Comparison of ENCODE assay signal across 22 cellular contexts in the genomic region with DNA sequence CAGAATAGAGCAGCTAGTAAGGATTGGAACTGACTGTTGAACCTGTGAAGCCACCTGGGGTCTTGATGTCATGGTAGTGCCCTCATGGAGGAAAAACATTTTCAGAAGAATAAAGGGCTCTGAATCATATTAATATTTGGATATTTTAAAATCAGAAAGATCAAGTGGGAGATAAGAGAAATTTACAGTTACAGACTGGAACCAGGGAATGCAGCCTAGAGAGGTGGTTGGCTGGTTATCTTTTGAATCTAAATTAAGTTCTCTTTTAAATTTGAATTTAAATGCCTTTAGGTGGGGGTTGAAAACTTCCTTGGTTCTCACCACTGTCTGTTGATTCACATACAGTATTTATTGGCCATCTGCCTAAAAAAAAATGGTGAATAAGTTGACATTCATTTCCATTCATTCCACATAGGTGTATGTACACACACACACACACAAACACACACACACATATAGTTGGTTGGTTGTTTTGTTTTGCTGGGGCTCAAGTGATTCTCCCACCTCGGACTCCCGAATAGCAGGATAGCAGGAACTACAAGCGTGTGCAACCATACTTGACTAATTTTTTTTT. TPM values are rescaled to one million over a fixed set of nuclear protein-coding genes. Genes with fewer than 3 reads are reported as not detected.
A peak's percentile ranks its signal among the peaks of the same experiment; 100 is the strongest.
DNase-seq lines count a peak whose midpoint lies in the region; ATAC-seq and TF ChIP-seq lines count a peak whose summit lies in the region.
"Had no signal": no experiment of that assay in that cellular context is flagged by ENCODE, and none has a peak within 500 bp of the region (broad histone marks: within the 10 kb centered on the region; RNA-seq: fewer than 3 reads in every experiment).

No MANE protein-coding gene starts in this region.

- ATAC-seq in IMR-90 (ENCODE audit: low read depth): no peak
- ATAC-seq: activated CD8-positive, alpha-beta T cell treated with anti-CD3 and anti-CD28 coated beads for 36 hours; CD8-positive, alpha-beta T cell had no signal

- H3K4ac ChIP-seq in IMR-90 (ENCODE audit: low read depth, low read length): peak overlapping the region; percentile 57

- H3K27ac ChIP-seq in GM23248 (no peak overlapping the region), IMR-90 (ENCODE audit: insufficient read depth, low read length) (no peak overlapping the region), ectodermal cell (ENCODE audit: insufficient read depth, low read depth, low read length, poor library complexity, severe bottlenecking) (no peak overlapping the region), Peyer's patch (no peak overlapping the region)
- H3K27ac ChIP-seq: PC-9, SJCRH30, WERI-Rb-1 had no signal

- H3K56ac ChIP-seq in IMR-90 (ENCODE audit: extremely low read depth, insufficient read depth, low read length): no peak overlapping the region

- peaks cover 15% of the 10 kb centered on the region for H3F3A ChIP-seq in GM23248 (ENCODE audit: insufficient read depth)

- H3K27me3 Mint-ChIP-seq in nephron progenitor cell (ENCODE audit: low read depth, poor library complexity): peaks cover 10% of the 10 kb centered on the region
- H3K27me3 Mint-ChIP-seq: activated CD8-positive, alpha-beta T cell treated with anti-CD3 and anti-CD28 coated beads for 36 hours had no signal

- H2BK20ac ChIP-seq in IMR-90 (ENCODE audit: low read depth, low read length): peak overlapping the region; percentile 66

- H3K4me3 Mint-ChIP-seq in nephron progenitor cell: no peak overlapping the region
- H3K4me3 Mint-ChIP-seq: activated CD8-positive, alpha-beta T cell treated with anti-CD3 and anti-CD28 coated beads for 36 hours; activated naive CD4-positive, alpha-beta T cell treated with anti-CD3 and anti-CD28 coated beads for 36 hours; CD8-positive, alpha-beta T cell had no signal

- no peak overlapping the region for H4K5ac ChIP-seq in IMR-90 (ENCODE audit: low read depth, low read length)

- DNase-seq in GM23248 (peak; percentile 37), IMR-90 (no peak), nephron progenitor cell (no peak), NCI-H345 (lab: John Stamatoyannopoulos, UW) (no peak), HuH-7 (ENCODE audit: low spot score) (no peak), Peyer's patch (no peak), dermis blood vessel endothelial cell (no peak)
- DNase-seq: activated CD8-positive, alpha-beta T cell treated with anti-CD3 and anti-CD28 coated beads for 36 hours; activated naive CD4-positive, alpha-beta T cell treated with anti-CD3 and anti-CD28 coated beads for 36 hours; activated T-cell treated with anti-CD3 and anti-CD28 coated beads, Interleukin-2, amount 50 U/mL, for 1 hour; anterior cingulate cortex; CD8-positive, alpha-beta T cell; cerebellar nuclear complex; NCI-H774; PC-9; SJCRH30; stimulated activated CD4-positive, alpha-beta T cell treated with anti-CD3 and anti-CD28 coated beads, Interleukin-4, amount 100 ng/mL, for 4 hours; T-helper 2 cell; WERI-Rb-1 had no signal

- peak overlapping the region; percentile 32 for H3K27ac Mint-ChIP-seq in nephron progenitor cell
- H3K27ac Mint-ChIP-seq: activated CD8-positive, alpha-beta T cell treated with anti-CD3 and anti-CD28 coated beads for 36 hours; activated naive CD4-positive, alpha-beta T cell treated with anti-CD3 and anti-CD28 coated beads for 36 hours; CD8-positive, alpha-beta T cell had no signal

- TF ChIP-seq RAD21 in IMR-90 (IDR thresholded peaks at IDR 0.05; ENCODE audit: low read length): no peak

- H3K4me3 ChIP-seq in GM23248 (no peak overlapping the region), IMR-90 (ENCODE audit: insufficient read depth, low read depth, low read length) (no peak overlapping the region), ectodermal cell (ENCODE audit: insufficient read depth, low read depth, low read length) (peak overlapping the region; percentile 12), Peyer's patch (no peak overlapping the region)
- H3K4me3 ChIP-seq: lung, PC-9, SJCRH30, upper lobe of left lung had no signal

- peaks cover 32% of the 10 kb centered on the region for H3K4me1 Mint-ChIP-seq in nephron progenitor cell

- 62 to 65% methylated on average over 3 of the region's 3 CpGs for WGBS in GM23248 (ENCODE audit: low coverage in 1 of 2, low lambda C conversion rate in 2 of 2, missing lambda C conversion rate in 2 of 2), 2 experiments
- no CpG with 5 or more reads among the region's 3 CpGs for WGBS in IMR-90 (ENCODE audit: extremely low coverage in 2 of 2, insufficient read length in 1 of 2), 2 experiments
- 62 to 66% methylated on average over 3 of the region's 3 CpGs for WGBS in ectodermal cell, 2 experiments

- no peak overlapping the region for H3K9ac ChIP-seq in GM23248
- no peak overlapping the region for H3K9ac ChIP-seq in IMR-90 (ENCODE audit: low read depth, low read length)

- no peak for TF ChIP-seq POLR2A in IMR-90 (IDR thresholded peaks at IDR 0.05; ENCODE audit: low read depth, low read length)
- no peak for TF ChIP-seq POLR2A in Peyer's patch (IDR thresholded peaks at IDR 0.05)

- peak overlapping the region; percentile 92; the same call in 2 of the 3 replicates for H2BK15ac ChIP-seq in IMR-90 (ENCODE audit: low read depth, low read length)

- peak overlapping the region; percentile 68; the same call in 1 of the 2 replicates for H4K91ac ChIP-seq in IMR-90 (ENCODE audit: insufficient read depth, low read depth, low read length)

- H2BK5ac ChIP-seq in IMR-90 (ENCODE audit: low read depth, low read length, poor library complexity, severe bottlenecking): no peak overlapping the region

- no peaks in the 10 kb centered on the region for H3K9me2 ChIP-seq in GM23248 (ENCODE audit: insufficient read depth)

- peak overlapping the region; percentile 18; the same call in 1 of the 2 replicates for H3K14ac ChIP-seq in IMR-90 (replicated peaks; ENCODE audit: low read depth, low read length)

- peak overlapping the region; percentile 30 for H2AK5ac ChIP-seq in IMR-90 (ENCODE audit: low read depth, low read length)

- H3K4me1 ChIP-seq in GM23248 (ENCODE audit: insufficient read depth): peaks cover 25% of the 10 kb centered on the region
- peaks cover 9% of the 10 kb centered on the region for H3K4me1 ChIP-seq in IMR-90 (ENCODE audit: control insufficient read depth, insufficient read depth, low read length)
- peaks cover 15% of the 10 kb centered on the region for H3K4me1 ChIP-seq in ectodermal cell (ENCODE audit: control insufficient read depth, insufficient read depth, low read length)
- H3K4me1 ChIP-seq in Peyer's patch: no peaks in the 10 kb centered on the region
- H3K4me1 ChIP-seq: SJCRH30 had no signal

- H3K79me1 ChIP-seq in IMR-90 (ENCODE audit: low read depth in 1 of 2, low read length in 2 of 2): no peaks in the 10 kb centered on the region

- no peaks in the 10 kb centered on the region for H3K36me3 Mint-ChIP-seq in nephron progenitor cell (ENCODE audit: low read depth)
- H3K36me3 Mint-ChIP-seq: CD8-positive, alpha-beta T cell had no signal

- H3K36me3 ChIP-seq in GM23248 (ENCODE audit: low read depth) (no peaks in the 10 kb centered on the region), IMR-90 (ENCODE audit: control insufficient read depth, insufficient read depth, low read length) (no peaks in the 10 kb centered on the region), ectodermal cell (ENCODE audit: control insufficient read depth, insufficient read depth, low read length) (no peaks in the 10 kb centered on the region), Peyer's patch (no peaks in the 10 kb centered on the region)
- H3K36me3 ChIP-seq: SJCRH30, upper lobe of left lung, WERI-Rb-1 had no signal

- no TSS peak for BruUV-seq in IMR-90 (replicated peaks; lab: Mats Ljungman, UMichigan)

- in situ Hi-C loops in GM23248 (cut with MboI) (no loop called here), IMR-90 (cut with MboI; ENCODE audit: low sequenced_read_pairs) (no loop called here)

- intact Hi-C loops in IMR-90 (cut with micrococcal nuclease): no loop called here

- CTCF ChIA-PET in IMR-90 (lab: Yijun Ruan, JAX): no interaction called here

- TF ChIP-seq CTCF in IMR-90 (conservative IDR thresholded peaks at IDR 0.05; ENCODE audit: low read depth, low read length): no peak
- TF ChIP-seq CTCF in nephron progenitor cell (IDR thresholded peaks at IDR 0.05): no peak
- no peak for TF ChIP-seq CTCF in Peyer's patch (IDR thresholded peaks at IDR 0.05)

- H2AK9ac ChIP-seq in IMR-90 (replicated peaks; ENCODE audit: low read depth, low read length, poor library complexity): no peak overlapping the region

- H2AFZ ChIP-seq in GM23248 (no peak overlapping the region), IMR-90 (replicated peaks; ENCODE audit: low read length, poor library complexity) (no peak overlapping the region)
- H2AFZ ChIP-seq: PC-9 had no signal

- H3K9me1 ChIP-seq in IMR-90 (ENCODE audit: insufficient read depth, low read length): peaks cover 7% of the 10 kb centered on the region

- H3K4me2 ChIP-seq in GM23248 (ENCODE audit: unreplicated experiment) (no peak overlapping the region), IMR-90 (ENCODE audit: low read depth, low read length) (no peak overlapping the region)
- H3K4me2 ChIP-seq: PC-9 had no signal

- H3K79me2 ChIP-seq in GM23248 (ENCODE audit: insufficient read depth): no peaks in the 10 kb centered on the region

- no peak overlapping the region for H3K23ac ChIP-seq in IMR-90 (ENCODE audit: low read depth, low read length)

- H3K9me3 ChIP-seq in GM23248 (ENCODE audit: low read depth): no peaks in the 10 kb centered on the region
- no peaks in the 10 kb centered on the region for H3K9me3 ChIP-seq in IMR-90 (ENCODE audit: control insufficient read depth, insufficient read depth, low read length)
- no peaks in the 10 kb centered on the region for H3K9me3 ChIP-seq in ectodermal cell (ENCODE audit: control insufficient read depth, low read length)
- H3K9me3 ChIP-seq in Peyer's patch: no peaks in the 10 kb centered on the region
- H3K9me3 ChIP-seq: SJCRH30, upper lobe of left lung had no signal

- peak overlapping the region; percentile 33; the same call in 1 of the 2 replicates for H3K18ac ChIP-seq in IMR-90 (ENCODE audit: low read depth, low read length)

- POLR2A ChIA-PET in IMR-90 (lab: Charles Lee; ENCODE audit: unreplicated experiment): no interaction called here

- dilution Hi-C loops in IMR-90 (cut with HindIII; ENCODE audit: low sequenced_read_pairs, unreplicated experiment): no loop called here

- peak overlapping the region; percentile 54 to 73; a peak in 2 of 4 replicates for H4K8ac ChIP-seq in IMR-90 (ENCODE audit: low read depth in 2 of 2, low read length in 2 of 2)

- no peaks in the 10 kb centered on the region for H3K27me3 ChIP-seq in GM23248 (replicated peaks; ENCODE audit: insufficient read depth)
- H3K27me3 ChIP-seq in IMR-90 (ENCODE audit: control insufficient read depth, insufficient read depth, low read length): no peaks in the 10 kb centered on the region
- H3K27me3 ChIP-seq in ectodermal cell (ENCODE audit: control insufficient read depth, insufficient read depth, low read length, poor library complexity, severe bottlenecking): no peaks in the 10 kb centered on the region
- H3K27me3 ChIP-seq in Peyer's patch: no peaks in the 10 kb centered on the region
- H3K27me3 ChIP-seq: SJCRH30, upper lobe of left lung had no signal

- H3K9me3 Mint-ChIP-seq in nephron progenitor cell: no peaks in the 10 kb centered on the region
- H3K9me3 Mint-ChIP-seq: activated CD8-positive, alpha-beta T cell treated with anti-CD3 and anti-CD28 coated beads for 36 hours; activated naive CD4-positive, alpha-beta T cell treated with anti-CD3 and anti-CD28 coated beads for 36 hours; CD8-positive, alpha-beta T cell had no signal

- no peaks in the 10 kb centered on the region for H4K20me1 ChIP-seq in GM23248 (ENCODE audit: insufficient read depth)
- H4K20me1 ChIP-seq in IMR-90 (ENCODE audit: insufficient read depth, low read length): peaks cover 3% of the 10 kb centered on the region; the same call in 1 of the 2 replicates

- H2BK120ac ChIP-seq in IMR-90 (ENCODE audit: low read depth, low read length): peak overlapping the region; percentile 62

RNA-seq across cellular contexts. Expression of gene PTPRJ, which starts 35.7 kb away (rescaled TPM):
- total RNA-seq in GM23248 (2014; rRNA removed; shearing (Covaris generic)): 9.5 and 10.0 TPM in 2 replicates
- 4.1 and 4.5 TPM in 2 replicates for polyA plus RNA-seq in GM23248 (2016; fragmentation: Nextera tagmentation; extraction: Ambion mirVana)
- total RNA-seq in IMR-90 (2012; rRNA removed): 13.6 and 14.9 TPM in 2 replicates
- polyA plus RNA-seq in IMR-90 (2012; rRNA removed): 5.3 and 5.6 TPM in 2 replicates
- 2.2 and 2.4 TPM in 2 replicates for polyA plus RNA-seq in IMR-90 (2012; cell fraction: cytosol; rRNA removed)
- 3.4 and 6.7 TPM in 2 replicates for polyA plus RNA-seq in IMR-90 (2012; cell fraction: nucleus; rRNA removed; ENCODE audit: low replicate concordance)
- polyA plus RNA-seq in ectodermal cell (2013, experiment 1 of 4): 13.8 TPM
- 15.7 TPM for polyA plus RNA-seq in ectodermal cell (2013, experiment 2 of 4)
- 9.9 TPM for polyA plus RNA-seq in ectodermal cell (2013, experiment 3 of 4)
- polyA plus RNA-seq in ectodermal cell (2013, experiment 4 of 4): 11.1 TPM
- 10 to 100 TPM; 28.1 to 50.1 (median 37.5) TPM for total RNA-seq in Peyer's patch
- 0.60 and 1.4 TPM in 2 replicates for total RNA-seq in dermis blood vessel endothelial cell
